In the genomic region with DNA sequence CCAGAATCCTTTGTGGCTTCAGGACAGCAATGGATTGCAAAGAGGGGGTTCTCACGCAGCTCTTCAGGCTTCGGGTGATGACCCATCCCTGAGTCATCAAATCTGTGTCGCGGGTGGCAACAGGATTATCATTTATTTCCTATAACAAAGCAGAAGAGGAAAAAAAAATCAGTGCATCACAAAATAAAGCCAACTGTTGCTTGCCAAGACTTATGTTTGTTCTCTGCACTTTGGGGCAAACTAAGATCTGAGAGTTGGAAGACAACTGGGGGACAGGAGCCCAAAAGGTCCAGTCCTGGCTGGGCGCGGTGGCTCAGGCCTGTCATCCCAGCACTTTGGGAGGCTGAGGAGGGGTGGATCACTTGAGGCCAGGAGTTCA, we compare ENCODE assay signal across 8 cellular contexts. TPM values are rescaled to one million over a fixed set of nuclear protein-coding genes. Genes with fewer than 3 reads are reported as not detected.
DNase-seq lines count a peak whose midpoint lies in the region; ATAC-seq, FAIRE-seq and TF ChIP-seq lines count a peak whose summit lies in the region.

No MANE protein-coding gene starts in this region.

- no peak for TF ChIP-seq CTCF in liver (IDR thresholded peaks at IDR 0.05; ENCODE audit: low read depth, low read length, missing input control)
- TF ChIP-seq CTCF in HepG2 (CRISPR knock-in tag; IDR thresholded peaks at IDR 0.05) = no peak
- no peak for TF ChIP-seq CTCF in left lung (IDR thresholded peaks at IDR 0.05)
- no peak for TF ChIP-seq CTCF in GM20000 (IDR thresholded peaks at IDR 0.05; ENCODE audit: extremely low read depth, missing control alignments)

- H3K27ac Mint-ChIP-seq in activated naive CD4-positive, alpha-beta T cell treated with anti-CD3 and anti-CD28 coated beads, Interleukin-2, amount 50 U/mL, for 24 hours = peak overlapping the region; percentile 47

- CTCF ChIA-PET in HepG2 (lab: Yijun Ruan, JAX; ENCODE audit: low intra/inter-chr PET ratio, low total read pairs) = no interaction called here

- no peak for ATAC-seq in HepG2
- peak; percentile 51 for ATAC-seq in left lung
- no peak for ATAC-seq in GM19395 (IDR thresholded peaks at IDR 0.05; ENCODE audit: unreplicated experiment)
- no peak for ATAC-seq in GM21786 (IDR thresholded peaks at IDR 0.05; ENCODE audit: unreplicated experiment)

- intact Hi-C loops in HepG2 (cut with micrococcal nuclease; ENCODE audit: unreplicated experiment) (no loop called here), left lung (cut with DNase I) (no loop called here)

- no peak for DNase-seq in HepG2 (ENCODE audit: low spot score)
- DNase-seq in left lung = no peak
- DNase-seq in urothelium cell line (ENCODE audit: low spot score) = peak; percentile 59
- DNase-seq in GM20000 (ENCODE audit: low spot score) = no peak

- no peak overlapping the region for H3K4me3 Mint-ChIP-seq in activated naive CD4-positive, alpha-beta T cell treated with anti-CD3 and anti-CD28 coated beads, Interleukin-2, amount 50 U/mL, for 24 hours

- TF ChIP-seq POLR2A in HepG2 (IDR thresholded peaks at IDR 0.05; ENCODE audit: insufficient read depth in 1 of 2, low read depth in 2 of 2, low read length in 2 of 2) = no peak

- POLR2A ChIA-PET in HepG2 (lab: Yijun Ruan, JAX) = no interaction called here

- no peaks in the 10 kb centered on the region for H3K27me3 Mint-ChIP-seq in activated naive CD4-positive, alpha-beta T cell treated with anti-CD3 and anti-CD28 coated beads, Interleukin-2, amount 50 U/mL, for 24 hours

- no peak overlapping the region for H3K4me2 ChIP-seq in HepG2 (ENCODE audit: low read depth, low read length)

- peak overlapping the region; percentile 64 to 76 for H3K27ac ChIP-seq in liver (ENCODE audit: low read depth in 1 of 2, low read length in 2 of 2)
- no peak overlapping the region for H3K27ac ChIP-seq in HepG2 (ENCODE audit: extremely low read length, insufficient read depth, low read length)
- peak overlapping the region; percentile 83 to 96 for H3K27ac ChIP-seq in left lung

- TF ChIP-seq EP300 in HepG2 (IDR thresholded peaks at IDR 0.05; ENCODE audit: low read depth in 2 of 2, low read length in 2 of 2) (no peak), HepG2 (CRISPR knock-in tag; IDR thresholded peaks at IDR 0.05; ENCODE audit: borderline replicate concordance) (no peak)

- H3K36me3 ChIP-seq in liver (ENCODE audit: control insufficient read depth in 4 of 4, insufficient read depth in 3 of 4, low read depth in 1 of 4, low read length in 3 of 4) = no peaks in the 10 kb centered on the region
- no peaks in the 10 kb centered on the region for H3K36me3 ChIP-seq in HepG2 (replicated peaks in 1 of 2; ENCODE audit: control insufficient read depth in 1 of 2, insufficient read depth in 2 of 2, low read length in 2 of 2)
- H3K36me3 ChIP-seq in left lung = no peaks in the 10 kb centered on the region

- no peaks in the 10 kb centered on the region for H4K20me1 ChIP-seq in HepG2 (ENCODE audit: insufficient read depth, low read length)

- no peak overlapping the region for H3K4me3 ChIP-seq in liver (ENCODE audit: low read depth in 1 of 3, low read length in 3 of 3)
- no peak overlapping the region for H3K4me3 ChIP-seq in HepG2 (replicated peaks in 1 of 3; ENCODE audit: insufficient read depth in 1 of 3, low read depth in 2 of 3, low read length in 3 of 3)
- H3K4me3 ChIP-seq in left lung = peak overlapping the region in 1 of 2 donors; percentile 9

- FAIRE-seq in HepG2 (lab: Jason Lieb, UNC) (no peak), urothelium cell line (lab: Jason Lieb, UNC) (no peak)

- no peaks in the 10 kb centered on the region for H3K9me3 Mint-ChIP-seq in activated naive CD4-positive, alpha-beta T cell treated with anti-CD3 and anti-CD28 coated beads, Interleukin-2, amount 50 U/mL, for 24 hours

- TF ChIP-seq RAD21 in liver (IDR thresholded peaks at IDR 0.05) (no peak), HepG2 (CRISPR knock-in tag; IDR thresholded peaks at IDR 0.05) (no peak)

- no peaks in the 10 kb centered on the region for H3K9me3 ChIP-seq in liver (ENCODE audit: control insufficient read depth in 4 of 4, low read length in 3 of 4)
- H3K9me3 ChIP-seq in HepG2 (ENCODE audit: low read length) = no peaks in the 10 kb centered on the region
- H3K9me3 ChIP-seq in left lung = no peaks in the 10 kb centered on the region

- BruUV-seq in HepG2 (replicated peaks; lab: Mats Ljungman, UMichigan) = no TSS peak

- H3K36me3 Mint-ChIP-seq in activated naive CD4-positive, alpha-beta T cell treated with anti-CD3 and anti-CD28 coated beads, Interleukin-2, amount 50 U/mL, for 24 hours = no peaks in the 10 kb centered on the region

- in situ Hi-C loops in HepG2 (cut with HindIII; ENCODE audit: extremely low pct_ligation_motif_present, low pct_unique_long_range_greater_than_20kb) = no loop called here

- WGBS in liver = 61% methylated on average over 6 of the region's 6 CpGs
- WGBS in HepG2 (ENCODE audit: low lambda C conversion rate) = 65% methylated on average over 6 of the region's 6 CpGs

- H3K4me1 ChIP-seq in liver (ENCODE audit: control insufficient read depth in 4 of 4, insufficient read depth in 4 of 4, low read length in 3 of 4) (no peaks in the 10 kb centered on the region), HepG2 (ENCODE audit: insufficient read depth, low read length) (no peaks in the 10 kb centered on the region), left lung (peaks cover 10 to 76% of the 10 kb centered on the region in 2 donors)

- no peak overlapping the region for H2AFZ ChIP-seq in HepG2 (ENCODE audit: low read length)

- H3K4me1 Mint-ChIP-seq in activated naive CD4-positive, alpha-beta T cell treated with anti-CD3 and anti-CD28 coated beads, Interleukin-2, amount 50 U/mL, for 24 hours = peaks cover 18% of the 10 kb centered on the region

- no peak overlapping the region for H3K9ac ChIP-seq in liver (ENCODE audit: low read depth in 1 of 2, low read length in 2 of 2)
- no peak overlapping the region for H3K9ac ChIP-seq in HepG2 (ENCODE audit: insufficient read depth, low read depth, low read length)

- H3K27me3 ChIP-seq in liver (ENCODE audit: control insufficient read depth in 4 of 4, insufficient read depth in 4 of 4, low read length in 3 of 4) (no peaks in the 10 kb centered on the region), HepG2 (ENCODE audit: control insufficient read depth in 1 of 2, insufficient read depth in 2 of 2, low read length in 2 of 2) (peaks cover 0 to 1% of the 10 kb centered on the region in 2 experiments; a peak in 3 of 5 replicates), left lung (no peaks in the 10 kb centered on the region)

- no peaks in the 10 kb centered on the region for H3K79me2 ChIP-seq in HepG2 (ENCODE audit: insufficient read depth, low read length)

RNA-seq across cellular contexts. Expression of a gene that starts 6.4 kb away (rescaled TPM):
- total RNA-seq in liver = 10 to 100 TPM in 1 of 2 donors, 1 to 10 TPM in 1; 1.6 to 10.4 TPM
- polyA plus RNA-seq in liver = 1 to 10 TPM in 1 of 2 donors, under 1 TPM in 1; 0.11 to 1.2 TPM
- not detected in 2 replicates for total RNA-seq in HepG2 (2016; rRNA removed; fragmentation: Illumina TruSeq; extraction: Trizol)
- total RNA-seq in HepG2 (2016; cell fraction: cytosol; rRNA removed; fragmentation: Illumina TruSeq; extraction: Trizol; ENCODE audit: low read depth) = not detected in 2 replicates
- not detected in 2 replicates for total RNA-seq in HepG2 (2016; cell fraction: insoluble cytoplasmic fraction; rRNA removed; fragmentation: Illumina TruSeq; extraction: Trizol)
- total RNA-seq in HepG2 (2016; cell fraction: membrane; rRNA removed; fragmentation: Illumina TruSeq; extraction: Trizol) = not detected in 2 replicates
- total RNA-seq in HepG2 (2016; cell fraction: nucleus; rRNA removed; fragmentation: Illumina TruSeq; extraction: Trizol) = not detected in 2 replicates
- polyA plus RNA-seq in HepG2 (2011; rRNA removed) = not detected in 2 replicates
- 0.04 TPM in 1 of 2 replicates, not detected in the other for polyA plus RNA-seq in HepG2 (2011; cell fraction: cytosol; rRNA removed)
- polyA plus RNA-seq in HepG2 (2011; cell fraction: nucleus; rRNA removed) = not detected in 2 replicates
- polyA plus RNA-seq in HepG2 (2012) = not detected in 2 replicates
- not detected in 2 replicates for polyA plus RNA-seq in HepG2 (2016; cell fraction: cytosol; fragmentation: Illumina TruSeq; extraction: Trizol; ENCODE audit: low read depth)
- not detected in 2 replicates for polyA plus RNA-seq in HepG2 (2016; cell fraction: insoluble cytoplasmic fraction; fragmentation: Illumina TruSeq; extraction: Trizol; ENCODE audit: low read depth)
- polyA plus RNA-seq in HepG2 (2016; cell fraction: membrane; fragmentation: Illumina TruSeq; extraction: Trizol; ENCODE audit: low read depth) = 0.08 TPM in 1 of 2 replicates, not detected in the other
- 0.22 TPM in 1 of 2 replicates, not detected in the other for polyA plus RNA-seq in HepG2 (2016; cell fraction: nucleus; fragmentation: Illumina TruSeq; extraction: Trizol; ENCODE audit: insufficient read depth, low read depth)
- 0.10 and 0.61 TPM in 2 replicates for polyA minus RNA-seq in HepG2 (2011; rRNA and poly(A)+ RNA removed; ENCODE audit: low replicate concordance)
- polyA minus RNA-seq in HepG2 (2011; cell fraction: cytosol; rRNA and poly(A)+ RNA removed) = not detected in 2 replicates
- polyA minus RNA-seq in HepG2 (2011; cell fraction: nucleus; rRNA and poly(A)+ RNA removed) = not detected in 2 replicates
- total RNA-seq in left lung = 10 to 100 TPM; 17.6 to 35.9 TPM

RNA-seq across cellular contexts. Expression of a gene that starts 36.3 kb away (rescaled TPM):
- 10 to 100 TPM in 1 of 2 donors, 1 to 10 TPM in 1; 3.1 to 11.0 TPM for total RNA-seq in liver
- polyA plus RNA-seq in liver = 1 to 10 TPM in 1 of 2 donors, under 1 TPM in 1; 0.93 to 1.2 TPM
- 0.07 TPM in 1 of 2 replicates, not detected in the other for total RNA-seq in HepG2 (2016; rRNA removed; fragmentation: Illumina TruSeq; extraction: Trizol)
- not detected in 2 replicates for total RNA-seq in HepG2 (2016; cell fraction: cytosol; rRNA removed; fragmentation: Illumina TruSeq; extraction: Trizol; ENCODE audit: low read depth)
- total RNA-seq in HepG2 (2016; cell fraction: insoluble cytoplasmic fraction; rRNA removed; fragmentation: Illumina TruSeq; extraction: Trizol) = 0.09 TPM in 1 of 2 replicates, not detected in the other
- total RNA-seq in HepG2 (2016; cell fraction: membrane; rRNA removed; fragmentation: Illumina TruSeq; extraction: Trizol) = not detected in 2 replicates
- not detected in 2 replicates for total RNA-seq in HepG2 (2016; cell fraction: nucleus; rRNA removed; fragmentation: Illumina TruSeq; extraction: Trizol)
- 0.09 and 0.33 TPM in 2 replicates for polyA plus RNA-seq in HepG2 (2011; rRNA removed)
- polyA plus RNA-seq in HepG2 (2011; cell fraction: cytosol; rRNA removed) = not detected in 2 replicates
- 1.2 and 1.8 TPM in 2 replicates for polyA plus RNA-seq in HepG2 (2011; cell fraction: nucleus; rRNA removed)
- polyA plus RNA-seq in HepG2 (2012) = not detected in 2 replicates
- not detected in 2 replicates for polyA plus RNA-seq in HepG2 (2016; cell fraction: cytosol; fragmentation: Illumina TruSeq; extraction: Trizol; ENCODE audit: low read depth)
- not detected in 2 replicates for polyA plus RNA-seq in HepG2 (2016; cell fraction: insoluble cytoplasmic fraction; fragmentation: Illumina TruSeq; extraction: Trizol; ENCODE audit: low read depth)
- polyA plus RNA-seq in HepG2 (2016; cell fraction: membrane; fragmentation: Illumina TruSeq; extraction: Trizol; ENCODE audit: low read depth) = not detected in 2 replicates
- polyA plus RNA-seq in HepG2 (2016; cell fraction: nucleus; fragmentation: Illumina TruSeq; extraction: Trizol; ENCODE audit: insufficient read depth, low read depth) = 0.29 TPM in 1 of 2 replicates, not detected in the other
- polyA minus RNA-seq in HepG2 (2011; rRNA and poly(A)+ RNA removed; ENCODE audit: low replicate concordance) = 0.19 TPM in 1 of 2 replicates, not detected in the other
- polyA minus RNA-seq in HepG2 (2011; cell fraction: cytosol; rRNA and poly(A)+ RNA removed) = not detected in 2 replicates
- 0.25 TPM in 1 of 2 replicates, not detected in the other for polyA minus RNA-seq in HepG2 (2011; cell fraction: nucleus; rRNA and poly(A)+ RNA removed)
- 10 to 100 TPM in 1 of 2 donors, 1 to 10 TPM in 1; 9.3 to 20.8 TPM for total RNA-seq in left lung

RNA-seq across cellular contexts. Expression of a gene that starts 43.4 kb away (rescaled TPM):
- total RNA-seq in liver = 10 to 100 TPM; 29.5 to 42.6 TPM
- 10 to 100 TPM; 34.2 to 50.8 TPM for polyA plus RNA-seq in liver
- 20.0 and 56.0 TPM in 2 replicates for total RNA-seq in HepG2 (2016; rRNA removed; fragmentation: Illumina TruSeq; extraction: Trizol)
- 14.5 and 16.6 TPM in 2 replicates for total RNA-seq in HepG2 (2016; cell fraction: cytosol; rRNA removed; fragmentation: Illumina TruSeq; extraction: Trizol; ENCODE audit: low read depth)
- total RNA-seq in HepG2 (2016; cell fraction: insoluble cytoplasmic fraction; rRNA removed; fragmentation: Illumina TruSeq; extraction: Trizol) = 22.2 and 58.2 TPM in 2 replicates
- 36.2 and 36.4 TPM in 2 replicates for total RNA-seq in HepG2 (2016; cell fraction: membrane; rRNA removed; fragmentation: Illumina TruSeq; extraction: Trizol)
- total RNA-seq in HepG2 (2016; cell fraction: nucleus; rRNA removed; fragmentation: Illumina TruSeq; extraction: Trizol) = 45.5 and 60.9 TPM in 2 replicates
- 42.6 and 55.5 TPM in 2 replicates for polyA plus RNA-seq in HepG2 (2011; rRNA removed)
- 34.0 and 56.6 TPM in 2 replicates for polyA plus RNA-seq in HepG2 (2011; cell fraction: cytosol; rRNA removed)
- 87.2 and 112 TPM in 2 replicates for polyA plus RNA-seq in HepG2 (2011; cell fraction: nucleus; rRNA removed)
- 29.1 and 45.2 TPM in 2 replicates for polyA plus RNA-seq in HepG2 (2012)
- 21.6 and 23.7 TPM in 2 replicates for polyA plus RNA-seq in HepG2 (2016; cell fraction: cytosol; fragmentation: Illumina TruSeq; extraction: Trizol; ENCODE audit: low read depth)
- polyA plus RNA-seq in HepG2 (2016; cell fraction: insoluble cytoplasmic fraction; fragmentation: Illumina TruSeq; extraction: Trizol; ENCODE audit: low read depth) = 19.8 and 29.4 TPM in 2 replicates
- 31.3 and 31.9 TPM in 2 replicates for polyA plus RNA-seq in HepG2 (2016; cell fraction: membrane; fragmentation: Illumina TruSeq; extraction: Trizol; ENCODE audit: low read depth)
- 109 and 110 TPM in 2 replicates for polyA plus RNA-seq in HepG2 (2016; cell fraction: nucleus; fragmentation: Illumina TruSeq; extraction: Trizol; ENCODE audit: insufficient read depth, low read depth)
- polyA minus RNA-seq in HepG2 (2011; rRNA and poly(A)+ RNA removed; ENCODE audit: low replicate concordance) = 99.1 and 126 TPM in 2 replicates
- 41.8 and 46.2 TPM in 2 replicates for polyA minus RNA-seq in HepG2 (2011; cell fraction: cytosol; rRNA and poly(A)+ RNA removed)
- 16.4 and 18.6 TPM in 2 replicates for polyA minus RNA-seq in HepG2 (2011; cell fraction: nucleus; rRNA and poly(A)+ RNA removed)
- 100 to 1,000 TPM in 1 of 2 donors, 10 to 100 TPM in 1; 67.7 to 121 TPM for total RNA-seq in left lung

RNA-seq across cellular contexts. Expression of a gene that starts 48.1 kb away (rescaled TPM):
- total RNA-seq in liver (10 to 100 TPM; 16.9 to 19.6 TPM), HepG2 (2016; rRNA removed; fragmentation: Illumina TruSeq; extraction: Trizol) (18.8 and 26.8 TPM in 2 replicates), left lung (10 to 100 TPM; 57.2 to 59.9 TPM)
- polyA plus RNA-seq in liver (10 to 100 TPM; 12.5 to 20.2 TPM), HepG2 (2011; rRNA removed) (16.0 and 16.8 TPM in 2 replicates)
- total RNA-seq in HepG2 (2016; cell fraction: cytosol; rRNA removed; fragmentation: Illumina TruSeq; extraction: Trizol; ENCODE audit: low read depth) = 4.5 and 5.5 TPM in 2 replicates
- total RNA-seq in HepG2 (2016; cell fraction: insoluble cytoplasmic fraction; rRNA removed; fragmentation: Illumina TruSeq; extraction: Trizol) = 16.2 and 28.2 TPM in 2 replicates
- 20.2 and 20.3 TPM in 2 replicates for total RNA-seq in HepG2 (2016; cell fraction: membrane; rRNA removed; fragmentation: Illumina TruSeq; extraction: Trizol)
- total RNA-seq in HepG2 (2016; cell fraction: nucleus; rRNA removed; fragmentation: Illumina TruSeq; extraction: Trizol) = 13.2 and 15.8 TPM in 2 replicates
- 18.0 and 19.4 TPM in 2 replicates for polyA plus RNA-seq in HepG2 (2011; cell fraction: cytosol; rRNA removed)
- polyA plus RNA-seq in HepG2 (2011; cell fraction: nucleus; rRNA removed) = 24.5 and 30.8 TPM in 2 replicates
- polyA plus RNA-seq in HepG2 (2012) = 21.5 and 25.5 TPM in 2 replicates
- 4.2 and 4.6 TPM in 2 replicates for polyA plus RNA-seq in HepG2 (2016; cell fraction: cytosol; fragmentation: Illumina TruSeq; extraction: Trizol; ENCODE audit: low read depth)
- 25.9 and 33.9 TPM in 2 replicates for polyA plus RNA-seq in HepG2 (2016; cell fraction: insoluble cytoplasmic fraction; fragmentation: Illumina TruSeq; extraction: Trizol; ENCODE audit: low read depth)
- polyA plus RNA-seq in HepG2 (2016; cell fraction: membrane; fragmentation: Illumina TruSeq; extraction: Trizol; ENCODE audit: low read depth) = 14.1 and 15.9 TPM in 2 replicates
- 31.1 and 31.9 TPM in 2 replicates for polyA plus RNA-seq in HepG2 (2016; cell fraction: nucleus; fragmentation: Illumina TruSeq; extraction: Trizol; ENCODE audit: insufficient read depth, low read depth)
- polyA minus RNA-seq in HepG2 (2011; rRNA and poly(A)+ RNA removed; ENCODE audit: low replicate concordance) = 36.6 and 52.6 TPM in 2 replicates
- polyA minus RNA-seq in HepG2 (2011; cell fraction: cytosol; rRNA and poly(A)+ RNA removed) = 10.8 and 16.8 TPM in 2 replicates
- 6.7 and 7.1 TPM in 2 replicates for polyA minus RNA-seq in HepG2 (2011; cell fraction: nucleus; rRNA and poly(A)+ RNA removed)
